13 cellular contexts compared by ENCODE assay signal in the genomic region with DNA sequence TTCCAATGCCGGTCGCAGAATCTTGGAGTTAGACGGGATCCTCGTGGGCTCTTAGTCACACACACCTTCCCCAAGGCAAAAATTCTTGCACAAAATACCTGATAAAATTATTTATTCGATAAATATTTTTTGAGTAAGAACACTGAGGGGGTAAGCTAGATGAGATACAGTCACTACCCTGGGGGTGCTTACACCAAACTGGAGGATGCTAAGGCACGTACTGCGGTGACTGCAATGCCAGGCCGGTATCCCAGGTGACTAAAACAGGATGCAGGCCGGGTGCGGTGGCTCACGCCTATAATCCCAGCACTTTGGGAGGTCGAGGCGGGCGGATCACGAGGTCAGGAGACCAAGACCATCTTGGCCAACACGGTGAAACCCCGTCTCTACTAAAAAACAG. TPM values are rescaled to one million over a fixed set of nuclear protein-coding genes. Genes with fewer than 3 reads are reported as not detected.
DNase-seq lines count a peak whose midpoint lies in the region; ATAC-seq and TF ChIP-seq lines count a peak whose summit lies in the region.
"Had no signal": no experiment of that assay in that cellular context is flagged by ENCODE, and none has a peak within 500 bp of the region (broad histone marks: within the 10 kb centered on the region; RNA-seq: fewer than 3 reads in every experiment).

No MANE protein-coding gene starts in this region.

- no peak overlapping the region for H3K27ac ChIP-seq in Karpas-422 (ENCODE audit: low read length)
- no peak overlapping the region for H3K27ac ChIP-seq in psoas muscle

- no peak for DNase-seq in activated CD4-positive, alpha-beta T cell treated with anti-CD3 and anti-CD28 coated beads for 36 hours
- DNase-seq in activated CD4-positive, alpha-beta T cell treated with anti-CD3 and anti-CD28 coated beads for 4 hours, result no peak
- DNase-seq in Karpas-422 (no peak), chondrocyte (ENCODE audit: low spot score) (peak; percentile 50), psoas muscle (no peak), NCI-H2081 treated with DMSO at 0.1 percent for 48 hours (lab: John Stamatoyannopoulos, UW) (no peak), HEK293T (ENCODE audit: extremely low spot score) (no peak), DMS53 (lab: John Stamatoyannopoulos, UW) (no peak)
- DNase-seq: 8988T; Caco-2; HFFc6; NK-92 treated with Interleukin-12 subunit alpha and Interleukin-12 subunit beta, amount 100 ng/mL, for 24 hours had no signal

- H3K9me3 Mint-ChIP-seq in activated CD4-positive, alpha-beta T cell treated with anti-CD3 and anti-CD28 coated beads for 36 hours (ENCODE audit: low read depth), result no peaks in the 10 kb centered on the region
- no peaks in the 10 kb centered on the region for H3K9me3 Mint-ChIP-seq in chondrocyte (ENCODE audit: low read depth)
- H3K9me3 Mint-ChIP-seq: HFFc6 had no signal

- no peak overlapping the region for H2AFZ ChIP-seq in Karpas-422 (ENCODE audit: low read length)

- ATAC-seq in activated CD4-positive, alpha-beta T cell treated with anti-CD3 and anti-CD28 coated beads for 36 hours, result no peak
- no peak for ATAC-seq in psoas muscle
- ATAC-seq: left cardiac atrium had no signal

- no peaks in the 10 kb centered on the region for H3K9me2 ChIP-seq in Karpas-422 (replicated peaks; ENCODE audit: insufficient read depth, low read length)

- H4K20me1 ChIP-seq in Karpas-422 (ENCODE audit: insufficient read depth, low read depth, low read length), result peaks cover 27% of the 10 kb centered on the region

- H3K9ac ChIP-seq in Karpas-422 (ENCODE audit: low read length), result no peak overlapping the region

- no peak overlapping the region for H3K27ac Mint-ChIP-seq in activated CD4-positive, alpha-beta T cell treated with anti-CD3 and anti-CD28 coated beads for 36 hours
- H3K27ac Mint-ChIP-seq in chondrocyte (ENCODE audit: unreplicated experiment), result no peak overlapping the region
- H3K27ac Mint-ChIP-seq: HFFc6 had no signal

- peak overlapping the region; percentile 98 for H3K4me2 ChIP-seq in Karpas-422 (ENCODE audit: low read depth, low read length, poor library complexity, severe bottlenecking)

- peaks cover 23% of the 10 kb centered on the region for H3K4me1 ChIP-seq in Karpas-422 (ENCODE audit: low read length)
- peaks cover 26% of the 10 kb centered on the region for H3K4me1 ChIP-seq in psoas muscle

- TF ChIP-seq CTCF in chondrocyte (IDR thresholded peaks at IDR 0.05) (no peak), psoas muscle (IDR thresholded peaks at IDR 0.05) (no peak)

- H3K36me3 Mint-ChIP-seq in activated CD4-positive, alpha-beta T cell treated with anti-CD3 and anti-CD28 coated beads for 36 hours (ENCODE audit: low read depth), result no peaks in the 10 kb centered on the region
- no peaks in the 10 kb centered on the region for H3K36me3 Mint-ChIP-seq in chondrocyte (ENCODE audit: low read depth)

- no peaks in the 10 kb centered on the region for H3K27me3 Mint-ChIP-seq in activated CD4-positive, alpha-beta T cell treated with anti-CD3 and anti-CD28 coated beads for 36 hours
- no peaks in the 10 kb centered on the region for H3K27me3 Mint-ChIP-seq in chondrocyte (ENCODE audit: low read depth)

- POLR2A ChIA-PET in activated CD4-positive, alpha-beta T cell treated with anti-CD3 and anti-CD28 coated beads for 36 hours (lab: Charles Lee), result no interaction called here
- POLR2A ChIA-PET in HEK293T (lab: Yijun Ruan, JAX), result interaction anchor here (2.0 to 2.4 kb wide), 3 partner anchors 7 to 125 kb away, joined by 9 to 22 read pairs (median 17); no protein-coding TSS in a partner anchor

- intact Hi-C loops in activated CD4-positive, alpha-beta T cell treated with anti-CD3 and anti-CD28 coated beads for 36 hours (cut with DNase I, micrococcal nuclease), result loop anchor here (5.0 kb wide), 2 partner anchors 46 to 1309 kb away; a partner anchor contains a TSS
- intact Hi-C loops in psoas muscle (cut with DNase I), result loop anchor here (5.0 kb wide), 2 partner anchors 111 to 126 kb away; no protein-coding TSS in a partner anchor

- WGBS in psoas muscle, 3 donors, result 96 to 97% (median 96%) methylated on average over 17 of the region's 17 CpGs

- peak overlapping the region; percentile 93; the same call in 1 of the 2 replicates for H3K4me3 ChIP-seq in Karpas-422 (ENCODE audit: low read length)
- H3K4me3 ChIP-seq in psoas muscle, result peak overlapping the region; percentile 93

- CTCF ChIA-PET in activated CD4-positive, alpha-beta T cell treated with anti-CD3 and anti-CD28 coated beads for 36 hours (lab: Charles Lee), result interaction anchor here (1.8 kb wide), 1 partner anchor 114 kb away, joined by 5 read pairs; no protein-coding TSS in a partner anchor
- CTCF ChIA-PET in HEK293T (lab: Yijun Ruan, JAX), result no interaction called here

- H3K4me1 Mint-ChIP-seq in activated CD4-positive, alpha-beta T cell treated with anti-CD3 and anti-CD28 coated beads for 36 hours, result peaks cover 29% of the 10 kb centered on the region
- H3K4me1 Mint-ChIP-seq in chondrocyte (ENCODE audit: low read depth), result peaks cover 30% of the 10 kb centered on the region

- H3K9me3 ChIP-seq in Karpas-422 (ENCODE audit: low read length) (no peaks in the 10 kb centered on the region), psoas muscle (no peaks in the 10 kb centered on the region)
- H3K9me3 ChIP-seq: Caco-2 had no signal

- H3K79me2 ChIP-seq in Karpas-422 (ENCODE audit: low read length), result peaks cover 31% of the 10 kb centered on the region

- peak overlapping the region; percentile 85 for H3K4me3 Mint-ChIP-seq in activated CD4-positive, alpha-beta T cell treated with anti-CD3 and anti-CD28 coated beads for 36 hours
- H3K4me3 Mint-ChIP-seq in chondrocyte (ENCODE audit: unreplicated experiment), result no peak overlapping the region

- H3K27me3 ChIP-seq in Karpas-422 (ENCODE audit: low read length) (no peaks in the 10 kb centered on the region), psoas muscle (ENCODE audit: insufficient read depth in 3 of 3, low read length in 2 of 3) (no peaks in the 10 kb centered on the region)

- no peaks in the 10 kb centered on the region for H3K36me3 ChIP-seq in Karpas-422 (ENCODE audit: insufficient read depth, low read length)
- H3K36me3 ChIP-seq in psoas muscle (ENCODE audit: insufficient read depth in 1 of 2, low read depth in 1 of 2), result no peaks in the 10 kb centered on the region

TF ChIP-seq in HEK293T, 16 proteins besides CTCF, POLR2A, EP300 and RAD21:
- TF ChIP-seq FOXM1 (IDR thresholded peaks at IDR 0.05; ENCODE audit: borderline replicate concordance) (no peak), SUZ12 (IDR thresholded peaks at IDR 0.05) (no peak), SP1 (IDR thresholded peaks at IDR 0.05) (no peak), ZNF384 (IDR thresholded peaks at IDR 0.05) (no peak), CTBP1 (IDR thresholded peaks at IDR 0.05; ENCODE audit: borderline replicate concordance) (no peak), TARDBP (IDR thresholded peaks at IDR 0.05) (no peak), LEF1 (IDR thresholded peaks at IDR 0.05; ENCODE audit: borderline replicate concordance) (no peak), HDGF (IDR thresholded peaks at IDR 0.05; ENCODE audit: borderline replicate concordance) (no peak), L3MBTL2 (conservative IDR thresholded peaks at IDR 0.05) (no peak), FOXK2 (IDR thresholded peaks at IDR 0.05) (no peak), FOXA1 (IDR thresholded peaks at IDR 0.05) (no peak), ARNT (IDR thresholded peaks at IDR 0.05) (no peak), BHLHE40 (IDR thresholded peaks at IDR 0.05; ENCODE audit: borderline replicate concordance) (no peak), NFRKB (IDR thresholded peaks at IDR 0.05) (no peak)
- TF ChIP-seq, protein P1, sequence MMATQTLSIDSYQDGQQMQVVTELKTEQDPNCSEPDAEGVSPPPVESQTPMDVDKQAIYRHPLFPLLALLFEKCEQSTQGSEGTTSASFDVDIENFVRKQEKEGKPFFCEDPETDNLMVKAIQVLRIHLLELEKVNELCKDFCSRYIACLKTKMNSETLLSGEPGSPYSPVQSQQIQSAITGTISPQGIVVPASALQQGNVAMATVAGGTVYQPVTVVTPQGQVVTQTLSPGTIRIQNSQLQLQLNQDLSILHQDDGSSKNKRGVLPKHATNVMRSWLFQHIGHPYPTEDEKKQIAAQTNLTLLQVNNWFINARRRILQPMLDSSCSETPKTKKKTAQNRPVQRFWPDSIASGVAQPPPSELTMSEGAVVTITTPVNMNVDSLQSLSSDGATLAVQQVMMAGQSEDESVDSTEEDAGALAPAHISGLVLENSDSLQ (IDR thresholded peaks at IDR 0.05), result no peak

RNA-seq across cellular contexts. Expression of a gene that starts 1.7 kb away (rescaled TPM):
- total RNA-seq in activated CD4-positive, alpha-beta T cell treated with anti-CD3 and anti-CD28 coated beads for 36 hours, result 10 to 100 TPM; 41.0 to 43.2 TPM
- total RNA-seq in Karpas-422 (2014; rRNA removed; shearing (Covaris generic); ENCODE audit: low replicate concordance), result 37.2 and 51.6 TPM in 2 replicates
- total RNA-seq in chondrocyte (58.2 to 69.8 TPM (median 65.3 TPM) in 3 replicates), psoas muscle (10 to 100 TPM; 15.7 to 24.0 (median 20.0) TPM)
- polyA plus RNA-seq in psoas muscle, result 10 to 100 TPM; 10.1 to 14.2 (median 14.2) TPM

RNA-seq across cellular contexts. Expression of a gene that starts 41.0 kb away (rescaled TPM):
- total RNA-seq in activated CD4-positive, alpha-beta T cell treated with anti-CD3 and anti-CD28 coated beads for 36 hours, result not detected
- not detected in 2 replicates for total RNA-seq in Karpas-422 (2014; rRNA removed; shearing (Covaris generic); ENCODE audit: low replicate concordance)
- total RNA-seq in chondrocyte, result 0.17 to 0.38 TPM in 2 of 3 replicates, not detected in the other
- 1 to 10 TPM in 1 of 4 donors, under 1 TPM in 1, not detected in 2; 0.21 to 1.2 TPM for total RNA-seq in psoas muscle
- polyA plus RNA-seq in psoas muscle, result under 1 TPM in 2 of 3 donors, not detected in 1; 0.04 to 0.08 TPM
- total RNA-seq: Caco-2 had no signal
